ENCODE assay signal across 25 cellular contexts in genomic region chr7:4604456-4604940, GRCh38.
DNase-seq lines count a peak whose midpoint lies in the region; ATAC-seq, FAIRE-seq and TF ChIP-seq lines count a peak whose summit lies in the region.
"Had no signal": no experiment of that assay in that cellular context is flagged by ENCODE, and none has a peak within 500 bp of the region (broad histone marks: within the 10 kb centered on the region; RNA-seq: fewer than 3 reads in every experiment).

No MANE protein-coding gene starts in this region.

- no peak for TF ChIP-seq POLR2A in stomach (IDR thresholded peaks at IDR 0.05)

- no peaks in the 10 kb centered on the region for H3K36me3 ChIP-seq in stomach
- H3K36me3 ChIP-seq: BE2C; BLaER1 treated with 17β-estradiol and CSF1 and Interleukin-3, amounts not matched to agents 10 nM and 100 nM; HAP-1 had no signal

- no peak for TF ChIP-seq CTCF in stomach (IDR thresholded peaks at IDR 0.05)

- FAIRE-seq in urothelium cell line (lab: Jason Lieb, UNC) = no peak
- FAIRE-seq: A549, D721Med, GM12878, GM18507, H54 had no signal

- no peak for TF ChIP-seq EP300 in stomach (IDR thresholded peaks at IDR 0.05)

- no peak overlapping the region for H3K27ac ChIP-seq in stomach
- H3K27ac ChIP-seq: A549; BLaER1 treated with 17β-estradiol and CSF1 and Interleukin-3, amounts not matched to agents 10 nM and 100 nM had no signal

- 85 to 94% (median 87%) methylated on average over 16 of the region's 16 CpGs for WGBS in stomach, 5 donors

- DNase-seq in cardiac septum (ENCODE audit: low spot score) (peak; percentile 54), Right ventricle myocardium superior (no peak), mesenteric fat pad (ENCODE audit: low spot score) (peak; percentile 51), stomach (peak; percentile 11), NCI-H2196 treated with DMSO at 0.1 percent for 48 hours (lab: John Stamatoyannopoulos, UW; ENCODE audit: unreplicated experiment) (no peak), urothelium cell line (ENCODE audit: low spot score) (no peak)
- DNase-seq: 8988T; ACHN; AML-193; BE2C; CD4-positive, alpha-beta T cell; CD8-positive, alpha-beta memory T cell; DMS 273 treated with DMSO at 0.1 percent for 48 hours; DMS79; EL; GDM1; GOT3; HFFc6 had no signal

- peaks cover 0 to 14% (median 0%) of the 10 kb centered on the region in 3 donors for H3K27me3 ChIP-seq in stomach
- H3K27me3 ChIP-seq: BE2C; BLaER1 treated with 17β-estradiol and CSF1 and Interleukin-3, amounts not matched to agents 10 nM and 100 nM had no signal

- H3K4me3 ChIP-seq in stomach = no peak overlapping the region
- H3K4me3 ChIP-seq: A549; BLaER1 treated with 17β-estradiol and CSF1 and Interleukin-3, amounts not matched to agents 10 nM and 100 nM; GM12878; HAP-1 had no signal

- H3K9me3 ChIP-seq in stomach = no peaks in the 10 kb centered on the region
- H3K9me3 ChIP-seq: A549; BE2C; BLaER1 treated with 17β-estradiol and CSF1 and Interleukin-3, amounts not matched to agents 10 nM and 100 nM; HAP-1 had no signal

- intact Hi-C loops in cardiac septum (cut with DNase I) (no loop called here), Right ventricle myocardium superior (cut with DNase I) (loop anchor here (10.0 kb wide), 1 partner anchor 480 kb away; no protein-coding TSS in a partner anchor), stomach (cut with DNase I; ENCODE audit: low total_unique reads) (no loop called here)

- no peak for ATAC-seq in Right ventricle myocardium superior (ENCODE audit: poor library complexity)
- ATAC-seq: A549, GM12878 had no signal

- no peaks in the 10 kb centered on the region for H3K4me1 ChIP-seq in stomach
- H3K4me1 ChIP-seq: A549; BE2C; BLaER1 treated with 17β-estradiol and CSF1 and Interleukin-3, amounts not matched to agents 10 nM and 100 nM had no signal

Comparison
In these comparisons a context has a peak if more than half of its experiments do, and no peak if none do; other contexts are left out.
1. DNase-seq: peak in cardiac septum (single experiment), mesenteric fat pad (single experiment) and stomach (single experiment); none in Right ventricle myocardium superior (single experiment), NCI-H2196 treated with DMSO at 0.1 percent for 48 hours (single experiment) and urothelium cell line (single experiment).